ENCODE assay signal across 24 cellular contexts in genomic region chr14:70871001-70871400, GRCh38.
"Had no signal": no experiment of that assay in that cellular context is flagged by ENCODE, and none has a peak within 500 bp of the region (broad histone marks: within the 10 kb centered on the region; RNA-seq: fewer than 3 reads in every experiment).

No MANE protein-coding gene starts in this region.

- H3K4me2 ChIP-seq: neural progenitor cell had no signal

- H3K4me3 Mint-ChIP-seq: activated CD4-positive, alpha-beta memory T cell treated with anti-CD3 and anti-CD28 coated beads for 36 hours; activated CD4-positive, alpha-beta T cell treated with anti-CD3 and anti-CD28 coated beads for 36 hours; activated naive CD4-positive, alpha-beta T cell treated with anti-CD3 and anti-CD28 coated beads, Interleukin-2, amount 10 ng/mL, durations not matched to agents 7 days and 5 days; activated T-cell treated with anti-CD3 and anti-CD28 coated beads, Interleukin-2, amount 50 U/mL, for 4 hours; neural progenitor cell; WTC11 had no signal

- H2AFZ ChIP-seq: neural progenitor cell had no signal

- H3K4me1 ChIP-seq: neural progenitor cell, tibial nerve had no signal

- H3K27ac Mint-ChIP-seq: activated CD4-positive, alpha-beta memory T cell treated with anti-CD3 and anti-CD28 coated beads for 36 hours; activated naive CD4-positive, alpha-beta T cell treated with anti-CD3 and anti-CD28 coated beads, Interleukin-2, amount 10 ng/mL, durations not matched to agents 7 days and 5 days; neural progenitor cell; progenitor cell of endocrine pancreas; WTC11 had no signal

- H3K36me3 Mint-ChIP-seq: neural progenitor cell had no signal

- H3K9ac ChIP-seq: neural progenitor cell had no signal

- ATAC-seq: activated CD4-positive, alpha-beta T cell treated with anti-CD3 and anti-CD28 coated beads for 36 hours; left lung; SK-N-SH treated with all-trans-retinoic acid at 6 μM for 48 hours; stimulated activated naive CD8-positive, alpha-beta T cell treated with anti-CD3 and anti-CD28 coated beads, Interleukin-15, Interleukin-2, amounts not matched to agents 100 U/mL and 50 U/mL, for 24 hours; WTC11 had no signal

- H3K4me1 Mint-ChIP-seq: neural progenitor cell had no signal

- H3K27me3 Mint-ChIP-seq: activated CD4-positive, alpha-beta memory T cell treated with anti-CD3 and anti-CD28 coated beads for 36 hours; activated CD4-positive, alpha-beta T cell treated with anti-CD3 and anti-CD28 coated beads for 36 hours; activated naive CD4-positive, alpha-beta T cell treated with anti-CD3 and anti-CD28 coated beads, Interleukin-2, amount 10 ng/mL, durations not matched to agents 7 days and 5 days; progenitor cell of endocrine pancreas had no signal

- DNase-seq: activated CD4-positive, alpha-beta memory T cell treated with anti-CD3 and anti-CD28 coated beads for 36 hours; activated CD4-positive, alpha-beta T cell treated with anti-CD3 and anti-CD28 coated beads for 36 hours; activated CD8-positive, alpha-beta memory T cell treated with anti-CD3 and anti-CD28 coated beads, Interleukin-2, amount 50 U/mL, for 4 hours; activated effector memory CD4-positive, alpha-beta T cell treated with Interleukin-2 at 50 U/mL for 16 hours; activated naive CD4-positive, alpha-beta T cell treated with anti-CD3 and anti-CD28 coated beads, Interleukin-2, amount 10 ng/mL, durations not matched to agents 7 days and 5 days; activated T-cell treated with anti-CD3 and anti-CD28 coated beads, Interleukin-2, amount 50 U/mL, for 4 hours; erythroblast; foreskin melanocyte; glutamatergic neuron; hippocampal formation; islet precursor cell; left lung; midbrain; stimulated activated CD4-positive, alpha-beta T cell treated with anti-CD3 and anti-CD28 coated beads, Interleukin-12 subunit alpha, Interleukin-12 subunit beta, amount 100 ng/mL, for 4 hours; stimulated activated CD4-positive, alpha-beta T cell treated with anti-CD3 and anti-CD28 coated beads, Interleukin-1b, Interleukin-23, amount 100 ng/mL, for 48 hours; stimulated activated CD8-positive, alpha-beta memory T cell treated with anti-CD3 and anti-CD28 coated beads, Interleukin-4, amount 100 ng/mL, for 48 hours; stimulated activated naive CD8-positive, alpha-beta T cell treated with anti-CD3 and anti-CD28 coated beads, Interleukin-15, Interleukin-2, amounts not matched to agents 100 U/mL and 50 U/mL, for 24 hours; substantia nigra had no signal

- H3K36me3 ChIP-seq: cardiac muscle cell, left lung, tibial nerve had no signal

- H3K27ac ChIP-seq: cardiac muscle cell, left lung, neural progenitor cell, tibial nerve had no signal

- H3K27me3 ChIP-seq: cardiac muscle cell, left lung, neural progenitor cell, tibial nerve had no signal

- H3K4me3 ChIP-seq: cardiac muscle cell, left lung, neural progenitor cell, tibial nerve had no signal
